Comparison of ENCODE assay signal across 19 cellular contexts in genomic region chr5:124235031-124235562, GRCh38.
"Had no signal": no experiment of that assay in that cellular context is flagged by ENCODE, and none has a peak within 500 bp of the region (broad histone marks: within the 10 kb centered on the region; RNA-seq: fewer than 3 reads in every experiment).

No MANE protein-coding gene starts in this region.

- H3K27me3 Mint-ChIP-seq: activated CD4-positive, alpha-beta memory T cell treated with anti-CD3 and anti-CD28 coated beads, Interleukin-2, amount 10 ng/mL, durations not matched to agents 7 days and 5 days; activated T-cell treated with anti-CD3 and anti-CD28 coated beads, Interleukin-2, amount 50 U/mL, for 24 hours; stimulated activated naive CD8-positive, alpha-beta T cell treated with anti-CD3 and anti-CD28 coated beads, Interleukin-15, amount 100 ng/mL, for 72 hours; T-helper 17 cell had no signal

- H3K36me3 ChIP-seq: adrenal gland, esophagus muscularis mucosa, left lung, right lobe of liver, thyroid gland, WERI-Rb-1 had no signal

- H3K4me3 Mint-ChIP-seq: activated CD4-positive, alpha-beta memory T cell treated with anti-CD3 and anti-CD28 coated beads, Interleukin-2, amount 10 ng/mL, durations not matched to agents 7 days and 5 days; activated CD4-positive, alpha-beta T cell treated with anti-CD3 and anti-CD28 coated beads for 36 hours; activated T-cell treated with anti-CD3 and anti-CD28 coated beads, Interleukin-2, amount 50 U/mL, for 24 hours; stimulated activated naive CD8-positive, alpha-beta T cell treated with anti-CD3 and anti-CD28 coated beads, Interleukin-15, amount 100 ng/mL, for 72 hours; T-helper 17 cell had no signal

- H3K9me3 ChIP-seq: adrenal gland, right lobe of liver, thyroid gland had no signal

- DNase-seq: activated CD4-positive, alpha-beta memory T cell treated with anti-CD3 and anti-CD28 coated beads, Interleukin-2, amount 10 ng/mL, durations not matched to agents 7 days and 5 days; activated CD4-positive, alpha-beta T cell treated with anti-CD3 and anti-CD28 coated beads for 36 hours; activated effector memory CD4-positive, alpha-beta T cell treated with Interleukin-2 at 50 U/mL for 16 hours; activated naive CD4-positive, alpha-beta T cell treated with anti-CD3 and anti-CD28 coated beads, Interleukin-2, amount 50 U/mL, for 16 hours; activated T-cell treated with anti-CD3 and anti-CD28 coated beads, Interleukin-2, amount 50 U/mL, for 24 hours; adrenal gland; effector CD4-positive, alpha-beta T cell; left lung; mammary epithelial cell; right lobe of liver; stimulated activated naive CD8-positive, alpha-beta T cell treated with anti-CD3 and anti-CD28 coated beads, Interleukin-15, amount 100 ng/mL, for 72 hours; T-helper 17 cell; thyroid gland; WERI-Rb-1 had no signal

- H3K4me1 ChIP-seq: adrenal gland, left lung, right lobe of liver had no signal

- ATAC-seq: activated CD4-positive, alpha-beta T cell treated with anti-CD3 and anti-CD28 coated beads for 36 hours; left lung; right lobe of liver; SK-N-SH treated with all-trans-retinoic acid at 6 μM for 48 hours; stimulated activated naive CD8-positive, alpha-beta T cell treated with anti-CD3 and anti-CD28 coated beads, Interleukin-15, amount 100 ng/mL, for 72 hours; T-helper 17 cell had no signal

- H3K27ac Mint-ChIP-seq: activated CD4-positive, alpha-beta memory T cell treated with anti-CD3 and anti-CD28 coated beads, Interleukin-2, amount 10 ng/mL, durations not matched to agents 7 days and 5 days; activated CD4-positive, alpha-beta T cell treated with anti-CD3 and anti-CD28 coated beads for 36 hours; activated T-cell treated with anti-CD3 and anti-CD28 coated beads, Interleukin-2, amount 50 U/mL, for 24 hours; stimulated activated naive CD8-positive, alpha-beta T cell treated with anti-CD3 and anti-CD28 coated beads, Interleukin-15, amount 100 ng/mL, for 72 hours; T-helper 17 cell had no signal

- FAIRE-seq: keratinocyte, urothelium cell line had no signal

- H3K4me1 Mint-ChIP-seq: activated CD4-positive, alpha-beta memory T cell treated with anti-CD3 and anti-CD28 coated beads, Interleukin-2, amount 10 ng/mL, durations not matched to agents 7 days and 5 days; activated CD4-positive, alpha-beta T cell treated with anti-CD3 and anti-CD28 coated beads for 36 hours; stimulated activated naive CD8-positive, alpha-beta T cell treated with anti-CD3 and anti-CD28 coated beads, Interleukin-15, amount 100 ng/mL, for 72 hours; T-helper 17 cell had no signal

- H3K27me3 ChIP-seq: adrenal gland, esophagus muscularis mucosa, left lung, right lobe of liver, thyroid gland had no signal

- H3K27ac ChIP-seq: adrenal gland, coronary artery, esophagus muscularis mucosa, left lung, right lobe of liver, thyroid gland, WERI-Rb-1 had no signal

- H3K4me3 ChIP-seq: adrenal gland, coronary artery, esophagus muscularis mucosa, left lung, right lobe of liver, thyroid gland had no signal

- H3K9me3 Mint-ChIP-seq: stimulated activated naive CD8-positive, alpha-beta T cell treated with anti-CD3 and anti-CD28 coated beads, Interleukin-15, amount 100 ng/mL, for 72 hours had no signal
